9 cellular contexts compared by ENCODE assay signal in genomic region chr13:85864963-85865530, GRCh38.
DNase-seq lines count a peak whose midpoint lies in the region; ATAC-seq and TF ChIP-seq lines count a peak whose summit lies in the region.
"Had no signal": no experiment of that assay in that cellular context is flagged by ENCODE, and none has a peak within 500 bp of the region (broad histone marks: within the 10 kb centered on the region; RNA-seq: fewer than 3 reads in every experiment).

No MANE protein-coding gene starts in this region.

- H3K27ac Mint-ChIP-seq in chondrocyte (ENCODE audit: unreplicated experiment): no peak overlapping the region
- no peak overlapping the region for H3K27ac Mint-ChIP-seq in activated naive CD8-positive, alpha-beta T cell treated with anti-CD3 and anti-CD28 coated beads, Interleukin-2, amount 50 U/mL, for 24 hours
- H3K27ac Mint-ChIP-seq: activated T-cell treated with anti-CD3 and anti-CD28 coated beads, Interleukin-2, amount 50 U/mL, for 24 hours had no signal

- no peaks in the 10 kb centered on the region for H3K4me1 Mint-ChIP-seq in chondrocyte (ENCODE audit: low read depth)
- H3K4me1 Mint-ChIP-seq in activated naive CD8-positive, alpha-beta T cell treated with anti-CD3 and anti-CD28 coated beads, Interleukin-2, amount 50 U/mL, for 24 hours: no peaks in the 10 kb centered on the region

- ATAC-seq in activated naive CD8-positive, alpha-beta T cell treated with anti-CD3 and anti-CD28 coated beads, Interleukin-2, amount 50 U/mL, for 24 hours: no peak

- peaks cover 7% of the 10 kb centered on the region for H3K27me3 Mint-ChIP-seq in chondrocyte (ENCODE audit: low read depth)
- no peaks in the 10 kb centered on the region for H3K27me3 Mint-ChIP-seq in activated naive CD8-positive, alpha-beta T cell treated with anti-CD3 and anti-CD28 coated beads, Interleukin-2, amount 50 U/mL, for 24 hours
- H3K27me3 Mint-ChIP-seq: activated T-cell treated with anti-CD3 and anti-CD28 coated beads, Interleukin-2, amount 50 U/mL, for 24 hours had no signal

- in situ Hi-C loops in G401 (cut with HindIII; ENCODE audit: low sequenced_read_pairs): no loop called here

- TF ChIP-seq CTCF in chondrocyte (IDR thresholded peaks at IDR 0.05): peak; percentile 66

- peak; percentile 10 for DNase-seq in DMS153 (lab: John Stamatoyannopoulos, UW)
- no peak for DNase-seq in DMS153 treated with DMSO at 0.1 percent for 48 hours (lab: John Stamatoyannopoulos, UW; ENCODE audit: unreplicated experiment)
- DNase-seq in NCI-H460 (ENCODE audit: extremely low read depth, low read depth): peak; percentile 35
- no peak for DNase-seq in chondrocyte (ENCODE audit: low spot score)
- peak; percentile 27 for DNase-seq in pons (ENCODE audit: low spot score)
- DNase-seq in central memory CD4-positive, alpha-beta T cell: no peak
- DNase-seq in activated naive CD8-positive, alpha-beta T cell treated with anti-CD3 and anti-CD28 coated beads, Interleukin-2, amount 50 U/mL, for 24 hours: no peak
- no peak for DNase-seq in G401 (ENCODE audit: low spot score)
- DNase-seq: activated T-cell treated with anti-CD3 and anti-CD28 coated beads, Interleukin-2, amount 50 U/mL, for 24 hours had no signal

- H3K4me3 Mint-ChIP-seq in chondrocyte (ENCODE audit: unreplicated experiment): no peak overlapping the region
- H3K4me3 Mint-ChIP-seq in activated naive CD8-positive, alpha-beta T cell treated with anti-CD3 and anti-CD28 coated beads, Interleukin-2, amount 50 U/mL, for 24 hours: no peak overlapping the region
- H3K4me3 Mint-ChIP-seq: activated T-cell treated with anti-CD3 and anti-CD28 coated beads, Interleukin-2, amount 50 U/mL, for 24 hours had no signal

- H3K36me3 Mint-ChIP-seq in chondrocyte (ENCODE audit: low read depth): no peaks in the 10 kb centered on the region
- no peaks in the 10 kb centered on the region for H3K36me3 Mint-ChIP-seq in activated naive CD8-positive, alpha-beta T cell treated with anti-CD3 and anti-CD28 coated beads, Interleukin-2, amount 50 U/mL, for 24 hours (ENCODE audit: low read depth)

- H3K9me3 Mint-ChIP-seq in chondrocyte (ENCODE audit: low read depth): no peaks in the 10 kb centered on the region
- peaks cover 3% of the 10 kb centered on the region for H3K9me3 Mint-ChIP-seq in activated naive CD8-positive, alpha-beta T cell treated with anti-CD3 and anti-CD28 coated beads, Interleukin-2, amount 50 U/mL, for 24 hours

Comparison
In these comparisons a context has a peak if more than half of its experiments do, and no peak if none do; other contexts are left out.
1. DNase-seq: peak in DMS153 (single experiment), NCI-H460 (single experiment) and pons (single experiment); none in DMS153 treated with DMSO at 0.1 percent for 48 hours (single experiment), chondrocyte (single experiment), central memory CD4-positive, alpha-beta T cell (single experiment), activated naive CD8-positive, alpha-beta T cell treated with anti-CD3 and anti-CD28 coated beads, Interleukin-2, amount 50 U/mL, for 24 hours (single experiment) and G401 (single experiment).